ENCODE assay signal across 9 cellular contexts in genomic region chr5:128019391-128019790, GRCh38.
"Had no signal": no experiment of that assay in that cellular context is flagged by ENCODE, and none has a peak within 500 bp of the region (broad histone marks: within the 10 kb centered on the region; RNA-seq: fewer than 3 reads in every experiment).

No MANE protein-coding gene starts in this region.

- H3K36me3 ChIP-seq: HAP-1 had no signal

- H3K27ac ChIP-seq: GM23248, HL-60 had no signal

- H3K4me1 ChIP-seq: HAP-1 had no signal

- H3K4me3 ChIP-seq: GM23248, HAP-1 had no signal

- ATAC-seq: HCT116, HepG2 had no signal

- H3K9ac ChIP-seq: GM23248 had no signal

- DNase-seq: GM23248, GOT3, H7, HFFc6, KBM-7 had no signal
